Comparison of ENCODE assay signal across 27 cellular contexts in the genomic region with DNA sequence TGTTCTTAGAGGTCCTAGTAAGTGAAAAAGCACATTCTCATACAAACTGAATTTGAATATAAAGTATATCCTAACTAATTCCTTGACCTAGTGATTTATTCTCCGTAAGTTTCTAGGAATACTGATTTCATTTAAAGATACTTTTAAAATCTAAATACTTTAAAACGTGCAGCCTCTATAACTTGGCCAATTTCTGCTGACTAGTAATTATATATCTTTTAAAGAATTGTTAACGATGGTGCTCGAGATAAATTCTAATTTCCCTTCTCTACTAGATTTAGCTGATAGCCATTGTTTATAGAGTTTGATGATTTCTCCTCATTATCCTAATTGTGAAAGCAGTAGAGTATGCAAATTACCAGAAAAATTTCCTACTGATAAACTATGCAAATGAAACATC.
"Had no signal": no experiment of that assay in that cellular context is flagged by ENCODE, and none has a peak within 500 bp of the region (broad histone marks: within the 10 kb centered on the region; RNA-seq: fewer than 3 reads in every experiment).

No MANE protein-coding gene starts in this region.

- H3K27me3 ChIP-seq: pancreas, stomach, thyroid gland, tibial nerve, upper lobe of left lung, vagina had no signal

- H3K4me3 ChIP-seq: pancreas, prostate gland, skin epidermis, stomach, thoracic aorta, thyroid gland, tibial nerve, upper lobe of left lung, vagina had no signal

- H3K4me1 Mint-ChIP-seq: naive thymus-derived CD4-positive, alpha-beta T cell; natural killer cell; stimulated activated effector memory CD8-positive, alpha-beta T cell treated with anti-CD3 and anti-CD28 coated beads, Interleukin-12 subunit alpha, Interleukin-12 subunit beta, amount 100 ng/mL, for 72 hours; stimulated activated naive B cell treated with anti-CD40 and anti-IgM and Interleukin-4, amounts not matched to agents 10 μg/mL and 1 μg/mL and 100 μg/mL, for 72 hours had no signal

- H3K27me3 Mint-ChIP-seq: naive thymus-derived CD4-positive, alpha-beta T cell; stimulated activated naive CD8-positive, alpha-beta T cell treated with anti-CD3 and anti-CD28 coated beads, Interleukin-15, Interleukin-2, amounts not matched to agents 100 ng/mL and 50 ng/mL, for 24 hours had no signal

- H3K9me3 Mint-ChIP-seq: stimulated activated effector memory CD8-positive, alpha-beta T cell treated with anti-CD3 and anti-CD28 coated beads, Interleukin-12 subunit alpha, Interleukin-12 subunit beta, amount 100 ng/mL, for 72 hours; stimulated activated naive CD8-positive, alpha-beta T cell treated with anti-CD3 and anti-CD28 coated beads, Interleukin-15, Interleukin-2, amounts not matched to agents 100 ng/mL and 50 ng/mL, for 24 hours had no signal

- H3K27ac ChIP-seq: pancreas, prostate gland, skin epidermis, stomach, thoracic aorta, thyroid gland, tibial nerve, upper lobe of left lung, vagina had no signal

- H3K4me3 Mint-ChIP-seq: naive thymus-derived CD4-positive, alpha-beta T cell; natural killer cell; nephron progenitor cell; neural crest cell; stimulated activated effector memory CD8-positive, alpha-beta T cell treated with anti-CD3 and anti-CD28 coated beads, Interleukin-12 subunit alpha, Interleukin-12 subunit beta, amount 100 ng/mL, for 72 hours; stimulated activated naive B cell treated with anti-CD40 and anti-IgM and Interleukin-4, amounts not matched to agents 10 μg/mL and 1 μg/mL and 100 μg/mL, for 72 hours; stimulated activated naive CD8-positive, alpha-beta T cell treated with anti-CD3 and anti-CD28 coated beads, Interleukin-15, Interleukin-2, amounts not matched to agents 100 ng/mL and 50 ng/mL, for 24 hours had no signal

- ATAC-seq: naive thymus-derived CD4-positive, alpha-beta T cell; natural killer cell; pancreas; right cardiac atrium; sciatic nerve; stimulated activated effector memory CD8-positive, alpha-beta T cell treated with anti-CD3 and anti-CD28 coated beads, Interleukin-12 subunit alpha, Interleukin-12 subunit beta, amount 100 ng/mL, for 72 hours; stimulated activated naive B cell treated with anti-CD40 and anti-IgM and Interleukin-4, amounts not matched to agents 10 μg/mL and 1 μg/mL and 100 μg/mL, for 72 hours had no signal

- H3K9me3 ChIP-seq: pancreas, prostate gland, stomach, thoracic aorta, thyroid gland, tibial nerve, upper lobe of left lung, vagina had no signal

- DNase-seq: naive thymus-derived CD4-positive, alpha-beta T cell; natural killer cell; nephron progenitor cell; occipital lobe; pancreas; retina; right cardiac atrium; stimulated activated CD4-positive, alpha-beta T cell treated with anti-CD3 and anti-CD28 coated beads, Interleukin-15, amount 100 ng/mL, for 24 hours; stimulated activated CD4-positive, alpha-beta T cell treated with anti-CD3 and anti-CD28 coated beads, Interleukin-2, amount 100 ng/mL, for 24 hours; stimulated activated CD4-positive, alpha-beta T cell treated with anti-CD3 and anti-CD28 coated beads, Interleukin-2, amount 100 ng/mL, for 48 hours; stimulated activated CD4-positive, alpha-beta T cell treated with anti-CD3 and anti-CD28 coated beads, Interleukin-4, amount 100 ng/mL, for 24 hours; stimulated activated naive B cell treated with anti-CD40 and anti-IgM and Interleukin-4, amounts not matched to agents 10 μg/mL and 1 μg/mL and 100 μg/mL, for 72 hours; stimulated activated naive CD4-positive, alpha-beta T cell treated with Interleukin-2 at 50 U/mL for 16 hours; stomach; thyroid gland; trophoblast cell; upper lobe of left lung had no signal

- H3K27ac Mint-ChIP-seq: naive thymus-derived CD4-positive, alpha-beta T cell; natural killer cell; nephron progenitor cell; stimulated activated effector memory CD8-positive, alpha-beta T cell treated with anti-CD3 and anti-CD28 coated beads, Interleukin-12 subunit alpha, Interleukin-12 subunit beta, amount 100 ng/mL, for 72 hours; stimulated activated naive B cell treated with anti-CD40 and anti-IgM and Interleukin-4, amounts not matched to agents 10 μg/mL and 1 μg/mL and 100 μg/mL, for 72 hours; stimulated activated naive CD8-positive, alpha-beta T cell treated with anti-CD3 and anti-CD28 coated beads, Interleukin-15, Interleukin-2, amounts not matched to agents 100 ng/mL and 50 ng/mL, for 24 hours had no signal

- H3K36me3 ChIP-seq: pancreas, prostate gland, stomach, thoracic aorta, thyroid gland, tibial nerve, upper lobe of left lung, vagina had no signal

- H3K4me1 ChIP-seq: pancreas, prostate gland, thyroid gland had no signal

- H3K36me3 Mint-ChIP-seq: naive thymus-derived CD4-positive, alpha-beta T cell; natural killer cell; stimulated activated effector memory CD8-positive, alpha-beta T cell treated with anti-CD3 and anti-CD28 coated beads, Interleukin-12 subunit alpha, Interleukin-12 subunit beta, amount 100 ng/mL, for 72 hours; stimulated activated naive B cell treated with anti-CD40 and anti-IgM and Interleukin-4, amounts not matched to agents 10 μg/mL and 1 μg/mL and 100 μg/mL, for 72 hours had no signal

- FAIRE-seq: pancreas, urothelium cell line had no signal
